In genomic region chr21:44742418-44743153, GRCh38 we compare ENCODE assay signal across 1 cellular context.
TF ChIP-seq lines count a peak whose summit lies in the region.

No MANE protein-coding gene starts in this region.

TF ChIP-seq in H1, 55 proteins besides CTCF, POLR2A, EP300 and RAD21:
- TF ChIP-seq CHD7 (IDR thresholded peaks at IDR 0.05; ENCODE audit: insufficient replicate concordance, low read length) (no peak), MAFK (IDR thresholded peaks at IDR 0.05; ENCODE audit: low read depth, low read length) (peak; percentile 4; the same call in 1 of the 2 replicates)
